Comparison of ENCODE assay signal across 11 cellular contexts in the genomic region with DNA sequence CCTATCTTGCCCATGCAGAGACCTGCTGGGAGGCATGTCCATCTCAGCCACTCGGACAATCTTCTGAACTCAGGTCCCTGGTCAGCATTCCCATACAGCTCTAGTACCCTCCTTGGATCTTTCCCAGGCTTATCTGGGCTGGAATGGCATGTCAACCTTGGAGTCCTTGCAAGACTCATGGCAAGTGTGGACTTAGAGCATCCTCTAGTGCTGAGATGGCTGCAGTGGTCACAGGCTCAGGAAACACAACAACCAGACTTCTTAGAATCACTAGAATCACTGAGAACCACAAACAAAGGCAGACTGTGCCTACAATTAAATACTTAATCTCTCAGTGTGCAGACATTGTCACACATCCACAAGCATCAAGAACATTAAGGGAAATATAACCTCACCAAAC.
DNase-seq lines count a peak whose midpoint lies in the region; ATAC-seq and TF ChIP-seq lines count a peak whose summit lies in the region.
"Had no signal": no experiment of that assay in that cellular context is flagged by ENCODE, and none has a peak within 500 bp of the region (broad histone marks: within the 10 kb centered on the region; RNA-seq: fewer than 3 reads in every experiment).

No MANE protein-coding gene starts in this region.

- H3K27ac ChIP-seq in VCaP: no peak overlapping the region
- H3K27ac ChIP-seq: skin epidermis, thoracic aorta had no signal

- in situ Hi-C loops in GM13977 (cut with MboI; ENCODE audit: low pct_unique_long_range_greater_than_20kb, low sequenced_read_pairs, unreplicated experiment): no loop called here

- no peak for ATAC-seq in GM18498 (IDR thresholded peaks at IDR 0.05; ENCODE audit: unreplicated experiment)

- H3K4me3 ChIP-seq in AG10803 (ENCODE audit: low read length): no peak overlapping the region
- H3K4me3 ChIP-seq: skin epidermis, thoracic aorta had no signal

- intact Hi-C loops in head of caudate nucleus (cut with DNase I): no loop called here

- peak; percentile 5 for DNase-seq in AG10803 (ENCODE audit: low read depth)
- DNase-seq in GM13977 (ENCODE audit: low spot score): no peak
- DNase-seq in iPS-NIHi11 (ENCODE audit: low spot score): peak; percentile 32
- DNase-seq in mesenteric fat pad (ENCODE audit: low spot score): no peak
- no peak for DNase-seq in activated CD4-positive, alpha-beta T cell treated with anti-CD3 and anti-CD28 coated beads for 48 hours
- no peak for DNase-seq in head of caudate nucleus
- DNase-seq: SW 1271 had no signal

- TF ChIP-seq CTCF in AG10803 (conservative IDR thresholded peaks at IDR 0.05; ENCODE audit: low read length) (peak; percentile 30), GM13977 (IDR thresholded peaks at IDR 0.05; ENCODE audit: extremely low read depth, insufficient read depth, missing control alignments) (peak; percentile 50), VCaP (conservative IDR thresholded peaks at IDR 0.05) (peak; percentile 75)

Comparison
In these comparisons a context has a peak if more than half of its experiments do, and no peak if none do; other contexts are left out.
1. DNase-seq: peak in AG10803 (single experiment) and iPS-NIHi11 (single experiment); none in GM13977 (single experiment), mesenteric fat pad (single experiment), activated CD4-positive, alpha-beta T cell treated with anti-CD3 and anti-CD28 coated beads for 48 hours (single experiment) and head of caudate nucleus (0 of 42).
2. Peak in every context shown above with its lines, with median percentiles within 50 percentile points of each other: CTCF ChIP-seq.